In genomic region chr11:117374316-117374715, GRCh38 we compare ENCODE assay signal across 28 cellular contexts.
"Had no signal": no experiment of that assay in that cellular context is flagged by ENCODE, and none has a peak within 500 bp of the region (broad histone marks: within the 10 kb centered on the region; RNA-seq: fewer than 3 reads in every experiment).

No MANE protein-coding gene starts in this region.

- H3K9me3 Mint-ChIP-seq: activated naive CD4-positive, alpha-beta T cell treated with anti-CD3 and anti-CD28 coated beads for 36 hours; activated naive CD8-positive, alpha-beta T cell treated with anti-CD3 and anti-CD28 coated beads for 36 hours; effector memory CD8-positive, alpha-beta T cell; mesothelial cell of epicardium; naive B cell; stimulated activated naive B cell treated with anti-CD40 and anti-IgM and Interleukin-4, amounts not matched to agents 10 μg/mL and 1 μg/mL and 100 μg/mL, for 72 hours had no signal

- H3K4me3 Mint-ChIP-seq: activated CD4-positive, alpha-beta T cell treated with anti-CD3 and anti-CD28 coated beads for 36 hours; activated naive CD4-positive, alpha-beta T cell treated with anti-CD3 and anti-CD28 coated beads for 36 hours; activated naive CD8-positive, alpha-beta T cell treated with anti-CD3 and anti-CD28 coated beads for 36 hours; effector memory CD8-positive, alpha-beta T cell; mesothelial cell of epicardium; naive B cell; stimulated activated naive B cell treated with anti-CD40 and anti-IgM and Interleukin-4, amounts not matched to agents 10 μg/mL and 1 μg/mL and 100 μg/mL, for 72 hours had no signal

- H3K36me3 ChIP-seq: cardiac muscle cell had no signal

- H3K4me1 Mint-ChIP-seq: activated CD4-positive, alpha-beta T cell treated with anti-CD3 and anti-CD28 coated beads for 36 hours; activated naive CD8-positive, alpha-beta T cell treated with anti-CD3 and anti-CD28 coated beads for 36 hours; stimulated activated naive B cell treated with anti-CD40 and anti-IgM and Interleukin-4, amounts not matched to agents 10 μg/mL and 1 μg/mL and 100 μg/mL, for 72 hours had no signal

- FAIRE-seq: endothelial cell of umbilical vein, small intestine had no signal

- H3K27ac Mint-ChIP-seq: activated CD4-positive, alpha-beta T cell treated with anti-CD3 and anti-CD28 coated beads for 36 hours; activated naive CD4-positive, alpha-beta T cell treated with anti-CD3 and anti-CD28 coated beads for 36 hours; activated naive CD8-positive, alpha-beta T cell treated with anti-CD3 and anti-CD28 coated beads for 36 hours; effector memory CD8-positive, alpha-beta T cell; mesothelial cell of epicardium; naive B cell; stimulated activated naive B cell treated with anti-CD40 and anti-IgM and Interleukin-4, amounts not matched to agents 10 μg/mL and 1 μg/mL and 100 μg/mL, for 72 hours had no signal

- H3K27me3 ChIP-seq: adrenal gland, body of pancreas, cardiac muscle cell, gastroesophageal sphincter, hepatocyte, sigmoid colon, testis, transverse colon had no signal

- H3K4me3 ChIP-seq: adrenal gland, body of pancreas, cardiac muscle cell, coronary artery, gastroesophageal sphincter, hepatocyte, psoas muscle, sigmoid colon, testis, transverse colon had no signal

- H3K27me3 Mint-ChIP-seq: activated CD4-positive, alpha-beta T cell treated with anti-CD3 and anti-CD28 coated beads for 36 hours; activated naive CD8-positive, alpha-beta T cell treated with anti-CD3 and anti-CD28 coated beads for 36 hours; effector memory CD8-positive, alpha-beta T cell; naive B cell; stimulated activated naive B cell treated with anti-CD40 and anti-IgM and Interleukin-4, amounts not matched to agents 10 μg/mL and 1 μg/mL and 100 μg/mL, for 72 hours had no signal

- ATAC-seq: activated CD4-positive, alpha-beta T cell treated with anti-CD3 and anti-CD28 coated beads for 36 hours; body of pancreas; effector memory CD8-positive, alpha-beta T cell; gastroesophageal sphincter; psoas muscle; stimulated activated naive B cell treated with anti-CD40 and anti-IgM and Interleukin-4, amounts not matched to agents 10 μg/mL and 1 μg/mL and 100 μg/mL, for 72 hours had no signal

- DNase-seq: activated CD4-positive, alpha-beta T cell treated with anti-CD3 and anti-CD28 coated beads for 36 hours; activated CD4-positive, CD25-positive, alpha-beta regulatory T cell; activated CD8-positive, alpha-beta memory T cell treated with anti-CD3 and anti-CD28 coated beads for 24 hours; activated effector memory CD4-positive, alpha-beta T cell treated with anti-CD3 and anti-CD28 coated beads, Interleukin-2, amount 50 U/mL, for 16 hours; activated naive CD4-positive, alpha-beta T cell treated with anti-CD3 and anti-CD28 coated beads for 36 hours; activated naive CD8-positive, alpha-beta T cell treated with anti-CD3 and anti-CD28 coated beads for 36 hours; adrenal gland; aorta; body of pancreas; effector memory CD8-positive, alpha-beta T cell; islet precursor cell; mammary epithelial cell; naive B cell; occipital lobe; psoas muscle; sigmoid colon; small intestine; stimulated activated CD4-positive, alpha-beta T cell treated with anti-CD3 and anti-CD28 coated beads, Interleukin-4, amount 100 ng/mL, for 24 hours; stimulated activated naive B cell treated with anti-CD40 and anti-IgM and Interleukin-4, amounts not matched to agents 10 μg/mL and 1 μg/mL and 100 μg/mL, for 72 hours; T-helper 2 cell; testis; transverse colon had no signal
